Comparison of ENCODE assay signal across 17 cellular contexts in genomic region chr3:112739252-112739945, GRCh38.
A peak's percentile ranks its signal among the peaks of the same experiment; 100 is the strongest.
DNase-seq lines count a peak whose midpoint lies in the region; ATAC-seq and TF ChIP-seq lines count a peak whose summit lies in the region.
"Had no signal": no experiment of that assay in that cellular context is flagged by ENCODE, and none has a peak within 500 bp of the region (broad histone marks: within the 10 kb centered on the region; RNA-seq: fewer than 3 reads in every experiment).

No MANE protein-coding gene starts in this region.

- DNase-seq in activated naive CD8-positive, alpha-beta T cell treated with anti-CD3 and anti-CD28 coated beads for 36 hours: no peak
- no peak for DNase-seq in T-helper 17 cell
- DNase-seq in endodermal cell: no peak
- DNase-seq in type B pancreatic cell (ENCODE audit: extremely low spot score, unreplicated experiment): no peak
- no peak for DNase-seq in stomach
- no peak for DNase-seq in NCI-H748 treated with DMSO at 0.1 percent for 48 hours (lab: John Stamatoyannopoulos, UW)
- DNase-seq: activated CD8-positive, alpha-beta memory T cell treated with anti-CD3 and anti-CD28 coated beads for 24 hours; anterior cingulate cortex; BE2C; DND-41; GOT3; NCI-H146; Peyer's patch; stimulated activated CD4-positive, alpha-beta T cell treated with anti-CD3 and anti-CD28 coated beads, Interleukin-2, amount 100 ng/mL, for 24 hours had no signal

- no peak for TF ChIP-seq EP300 in stomach (IDR thresholded peaks at IDR 0.05)

- 88 to 100% methylated on average over 1 of the region's 1 CpG for WGBS in endodermal cell (ENCODE audit: insufficient coverage in 1 of 2, insufficient read length in 1 of 2), 2 experiments
- WGBS in stomach, 5 donors: 67 to 85% (median 76%) methylated on average over 1 of the region's 1 CpG

- ATAC-seq in T-helper 17 cell (peak; percentile 32), GM18511 (IDR thresholded peaks at IDR 0.05; ENCODE audit: unreplicated experiment) (no peak)
- ATAC-seq: K562 had no signal

- no peaks in the 10 kb centered on the region for H3K4me1 ChIP-seq in endodermal cell (ENCODE audit: control insufficient read depth, insufficient read depth, low read length)
- H3K4me1 ChIP-seq in stomach: peaks cover 0 to 6% (median 2%) of the 10 kb centered on the region in 4 donors
- H3K4me1 ChIP-seq: BE2C, Peyer's patch had no signal

- H3K4me3 Mint-ChIP-seq in activated naive CD8-positive, alpha-beta T cell: peak overlapping the region; percentile 1
- no peak overlapping the region for H3K4me3 Mint-ChIP-seq in activated naive CD8-positive, alpha-beta T cell treated with anti-CD3 and anti-CD28 coated beads for 36 hours
- peak overlapping the region; percentile 21 for H3K4me3 Mint-ChIP-seq in T-helper 17 cell
- no peak overlapping the region for H3K4me3 Mint-ChIP-seq in endodermal cell
- H3K4me3 Mint-ChIP-seq in type B pancreatic cell: peak overlapping the region; percentile 19

- TF ChIP-seq CTCF in endodermal cell (conservative IDR thresholded peaks at IDR 0.05): peak; percentile 36
- TF ChIP-seq CTCF in type B pancreatic cell (conservative IDR thresholded peaks at IDR 0.05): peak; percentile 28
- TF ChIP-seq CTCF in stomach (IDR thresholded peaks at IDR 0.05): no peak

- H3K27me3 ChIP-seq in endodermal cell (ENCODE audit: control insufficient read depth, insufficient read depth, low read length, poor library complexity, severe bottlenecking) (no peaks in the 10 kb centered on the region), stomach (no peaks in the 10 kb centered on the region)
- H3K27me3 ChIP-seq: BE2C, Peyer's patch had no signal

- H3K9me3 ChIP-seq in T-helper 17 cell (ENCODE audit: control insufficient read depth, low read length, poor library complexity, severe bottlenecking) (no peaks in the 10 kb centered on the region), endodermal cell (ENCODE audit: control insufficient read depth, low read length) (no peaks in the 10 kb centered on the region), stomach (no peaks in the 10 kb centered on the region)
- H3K9me3 ChIP-seq: BE2C, Peyer's patch had no signal

- no peaks in the 10 kb centered on the region for H3K36me3 ChIP-seq in endodermal cell (ENCODE audit: control insufficient read depth, insufficient read depth, low read length)
- no peaks in the 10 kb centered on the region for H3K36me3 ChIP-seq in stomach
- H3K36me3 ChIP-seq: BE2C, Peyer's patch had no signal

- H3K4me3 ChIP-seq in endodermal cell (ENCODE audit: low read length): no peak overlapping the region
- no peak overlapping the region for H3K4me3 ChIP-seq in stomach
- H3K4me3 ChIP-seq: K562, Peyer's patch had no signal

- no peak for TF ChIP-seq POLR2A in stomach (IDR thresholded peaks at IDR 0.05)

- H3K27ac Mint-ChIP-seq in activated naive CD8-positive, alpha-beta T cell: peak overlapping the region; percentile 13
- no peak overlapping the region for H3K27ac Mint-ChIP-seq in activated naive CD8-positive, alpha-beta T cell treated with anti-CD3 and anti-CD28 coated beads for 36 hours
- H3K27ac Mint-ChIP-seq in T-helper 17 cell: peak overlapping the region; percentile 76
- no peak overlapping the region for H3K27ac Mint-ChIP-seq in endodermal cell
- H3K27ac Mint-ChIP-seq in type B pancreatic cell: peak overlapping the region; percentile 59

- H3K27me3 Mint-ChIP-seq in activated naive CD8-positive, alpha-beta T cell: no peaks in the 10 kb centered on the region
- H3K27me3 Mint-ChIP-seq in activated naive CD8-positive, alpha-beta T cell treated with anti-CD3 and anti-CD28 coated beads for 36 hours: no peaks in the 10 kb centered on the region
- H3K27me3 Mint-ChIP-seq in T-helper 17 cell (no peaks in the 10 kb centered on the region), endodermal cell (ENCODE audit: insufficient read depth) (no peaks in the 10 kb centered on the region), type B pancreatic cell (no peaks in the 10 kb centered on the region)

- H3K9ac ChIP-seq in endodermal cell (ENCODE audit: extremely low read depth, low read length, poor library complexity, severe bottlenecking): no peak overlapping the region

- H3K4me1 Mint-ChIP-seq in activated naive CD8-positive, alpha-beta T cell (ENCODE audit: low read depth): peaks cover 60% of the 10 kb centered on the region
- peaks cover 35% of the 10 kb centered on the region for H3K4me1 Mint-ChIP-seq in activated naive CD8-positive, alpha-beta T cell treated with anti-CD3 and anti-CD28 coated beads for 36 hours
- H3K4me1 Mint-ChIP-seq in T-helper 17 cell (peaks cover 41% of the 10 kb centered on the region), endodermal cell (peaks cover 2% of the 10 kb centered on the region), type B pancreatic cell (ENCODE audit: unreplicated experiment) (peaks cover 12% of the 10 kb centered on the region)

- H3K27ac ChIP-seq in endodermal cell (ENCODE audit: low read depth, low read length) (no peak overlapping the region), stomach (no peak overlapping the region)
- H3K27ac ChIP-seq: Peyer's patch had no signal

- no peaks in the 10 kb centered on the region for H3K9me3 Mint-ChIP-seq in activated naive CD8-positive, alpha-beta T cell (ENCODE audit: low read depth)
- no peaks in the 10 kb centered on the region for H3K9me3 Mint-ChIP-seq in activated naive CD8-positive, alpha-beta T cell treated with anti-CD3 and anti-CD28 coated beads for 36 hours
- H3K9me3 Mint-ChIP-seq in endodermal cell (no peaks in the 10 kb centered on the region), type B pancreatic cell (peaks cover 4% of the 10 kb centered on the region)

- intact Hi-C loops in stomach (cut with DNase I; ENCODE audit: low total_unique reads): loop anchor here (10.0 kb wide), 2 partner anchors 75 to 235 kb away; partner anchors contain the start of gene CD200R1

- H3K36me3 Mint-ChIP-seq in activated naive CD8-positive, alpha-beta T cell: no peaks in the 10 kb centered on the region
- no peaks in the 10 kb centered on the region for H3K36me3 Mint-ChIP-seq in activated naive CD8-positive, alpha-beta T cell treated with anti-CD3 and anti-CD28 coated beads for 36 hours
- H3K36me3 Mint-ChIP-seq in T-helper 17 cell (ENCODE audit: low read depth): no peaks in the 10 kb centered on the region
- no peaks in the 10 kb centered on the region for H3K36me3 Mint-ChIP-seq in endodermal cell (ENCODE audit: low read depth)
- no peaks in the 10 kb centered on the region for H3K36me3 Mint-ChIP-seq in type B pancreatic cell

Comparison
In these comparisons a context has a peak if more than half of its experiments do, and no peak if none do; other contexts are left out.
1. H3K27ac Mint-ChIP-seq: peak in activated naive CD8-positive, alpha-beta T cell (single experiment), T-helper 17 cell (single experiment) and type B pancreatic cell (single experiment); none in activated naive CD8-positive, alpha-beta T cell treated with anti-CD3 and anti-CD28 coated beads for 36 hours (single experiment) and endodermal cell (single experiment).
2. H3K4me3 Mint-ChIP-seq: peak in activated naive CD8-positive, alpha-beta T cell (single experiment), T-helper 17 cell (single experiment) and type B pancreatic cell (single experiment); none in activated naive CD8-positive, alpha-beta T cell treated with anti-CD3 and anti-CD28 coated beads for 36 hours (single experiment) and endodermal cell (single experiment).
3. CTCF ChIP-seq: peak in endodermal cell (single experiment) and type B pancreatic cell (single experiment); none in stomach (0 of 7).